13 cellular contexts compared by ENCODE assay signal in genomic region chr7:35229116-35229780, GRCh38. TPM values are rescaled to one million over a fixed set of nuclear protein-coding genes. Genes with fewer than 3 reads are reported as not detected.
"Had no signal": no experiment of that assay in that cellular context is flagged by ENCODE, and none has a peak within 500 bp of the region (broad histone marks: within the 10 kb centered on the region; RNA-seq: fewer than 3 reads in every experiment).

No MANE protein-coding gene starts in this region.

RNA-seq across cellular contexts. Expression of gene TBX20, which starts 24.7 kb away (rescaled TPM):
- total RNA-seq: cerebellum, dorsolateral prefrontal cortex, esophagus mucosa, gastrocnemius medialis, glomerular endothelial cell, natural killer cell, occipital lobe, posterior vena cava, sciatic nerve, spleen had no signal
- polyA plus RNA-seq: lung, neural cell, ovary, spleen had no signal
